Comparison of ENCODE assay signal across 8 cellular contexts in the genomic region with DNA sequence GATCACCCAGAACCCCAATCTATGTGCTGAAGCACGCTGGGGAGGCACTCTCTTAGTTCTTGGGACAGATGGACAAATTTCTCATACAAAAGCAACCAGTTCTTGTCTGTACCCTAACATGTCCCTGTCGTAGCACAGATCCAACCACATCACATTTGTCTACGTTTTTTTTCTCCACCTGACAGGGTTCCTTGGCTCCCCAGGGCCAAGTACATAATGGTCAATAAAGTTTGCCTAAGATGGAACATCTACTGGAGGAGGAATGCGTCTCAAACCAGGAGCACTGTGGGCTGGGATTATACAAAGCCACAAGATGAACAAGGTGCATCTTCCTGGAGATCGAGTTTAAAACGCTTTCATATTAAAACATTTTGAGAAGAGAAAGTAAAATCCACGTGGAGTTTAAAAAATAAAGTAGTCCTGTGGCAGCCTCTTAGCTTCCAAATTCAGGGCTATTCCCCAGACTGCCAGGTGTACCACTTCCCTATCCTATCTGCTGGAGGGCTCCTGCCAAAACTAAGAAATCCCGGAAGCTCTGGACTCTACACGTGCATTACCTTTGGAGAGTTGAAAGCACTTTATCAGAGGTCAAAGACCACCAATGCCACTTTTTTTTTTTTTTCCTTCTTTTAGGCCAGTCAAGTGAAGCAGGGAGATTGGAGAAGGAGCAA. TPM values are rescaled to one million over a fixed set of nuclear protein-coding genes. Genes with fewer than 3 reads are reported as not detected.
DNase-seq lines count a peak whose midpoint lies in the region; ATAC-seq and TF ChIP-seq lines count a peak whose summit lies in the region.

No MANE protein-coding gene starts in this region.

- H2AFZ ChIP-seq in OCI-LY1 (ENCODE audit: low read length) = no peak overlapping the region

- TSS peak; percentile 23 for BruUV-seq in Calu3 (replicated peaks; lab: Mats Ljungman, UMichigan)

- WGBS in prostate gland = 63% methylated on average over 9 of the region's 9 CpGs

- DNase-seq in Calu3 (no peak), endothelial cell (ENCODE audit: low spot score) (no peak), prostate gland (ENCODE audit: low spot score) (no peak), COLO668 (lab: John Stamatoyannopoulos, UW; ENCODE audit: unreplicated experiment) (no peak), left colon (no peak)
- no peak for DNase-seq in stimulated activated CD8-positive, alpha-beta memory T cell treated with anti-CD3 and anti-CD28 coated beads, Interleukin-4, amount 100 ng/mL, for 48 hours

- ATAC-seq in left colon (no peak), GM18498 (IDR thresholded peaks at IDR 0.05; ENCODE audit: unreplicated experiment) (no peak)

- peaks cover 58% of the 10 kb centered on the region for H3K4me1 ChIP-seq in OCI-LY1 (ENCODE audit: insufficient read depth, low read length, severe bottlenecking)
- H3K4me1 ChIP-seq in prostate gland (replicated peaks) = no peaks in the 10 kb centered on the region

- H3K27me3 ChIP-seq in OCI-LY1 (ENCODE audit: insufficient read depth, low read length) (peaks cover 9% of the 10 kb centered on the region; the same call in 1 of the 2 replicates), prostate gland (replicated peaks; ENCODE audit: insufficient read depth) (no peaks in the 10 kb centered on the region)

- no peaks in the 10 kb centered on the region for H3K27me3 Mint-ChIP-seq in Calu3 (ENCODE audit: unreplicated experiment)
- peaks cover 12% of the 10 kb centered on the region for H3K27me3 Mint-ChIP-seq in endothelial cell (ENCODE audit: unreplicated experiment)

- intact Hi-C loops in Calu3 (cut with micrococcal nuclease; ENCODE audit: unreplicated experiment) = no loop called here
- intact Hi-C loops in prostate gland (cut with DNase I) = no loop called here
- intact Hi-C loops in left colon (cut with DNase I, micrococcal nuclease) = loop anchor here in 1 of 2 donors (5.0 kb wide), 1 partner anchor 66 kb away; the partner anchor contains the start of gene DMTF1

- H3K9me3 Mint-ChIP-seq in Calu3 (ENCODE audit: low read depth, unreplicated experiment) (no peaks in the 10 kb centered on the region), endothelial cell (ENCODE audit: unreplicated experiment) (no peaks in the 10 kb centered on the region)

- 0 out of 2 replicates have a peak, but pooled peaks cover under 1% of the 10 kb centered on the region for H4K20me1 ChIP-seq in OCI-LY1 (ENCODE audit: insufficient read depth, low read length)

- H3K79me2 ChIP-seq in OCI-LY1 (ENCODE audit: insufficient read depth, low read length) = peaks cover 52% of the 10 kb centered on the region

- H3K4me3 Mint-ChIP-seq in Calu3 (ENCODE audit: low read depth, unreplicated experiment) = peak overlapping the region; percentile 93
- peak overlapping the region; percentile 97 for H3K4me3 Mint-ChIP-seq in endothelial cell (ENCODE audit: unreplicated experiment)

- H3K36me3 Mint-ChIP-seq in Calu3 (ENCODE audit: insufficient read depth, unreplicated experiment) (peaks cover 25% of the 10 kb centered on the region), endothelial cell (ENCODE audit: low read depth, unreplicated experiment) (peaks cover 10% of the 10 kb centered on the region)

- peak overlapping the region; percentile 72 for H3K4me3 ChIP-seq in OCI-LY1 (ENCODE audit: low read depth, low read length, poor library complexity, severe bottlenecking)
- peak overlapping the region; percentile 62 to 85 for H3K4me3 ChIP-seq in prostate gland

- CTCF ChIA-PET in Calu3 (lab: Charles Lee) = no interaction called here

- peaks cover 21% of the 10 kb centered on the region for H3F3A ChIP-seq in OCI-LY1 (ENCODE audit: insufficient read depth, low read length)

- H3K9ac ChIP-seq in OCI-LY1 (ENCODE audit: low read length) = peak overlapping the region; percentile 84

- H3K36me3 ChIP-seq in OCI-LY1 (ENCODE audit: insufficient read depth, low read length) (peaks cover 44% of the 10 kb centered on the region), prostate gland (no peaks in the 10 kb centered on the region)

- H3K4me1 Mint-ChIP-seq in Calu3 (ENCODE audit: low read depth, unreplicated experiment) (no peaks in the 10 kb centered on the region), endothelial cell (ENCODE audit: unreplicated experiment) (peaks cover 39% of the 10 kb centered on the region)

- H3K27ac Mint-ChIP-seq in Calu3 (ENCODE audit: unreplicated experiment) (peak overlapping the region; percentile 88), endothelial cell (ENCODE audit: unreplicated experiment) (peak overlapping the region; percentile 84)

- H3K9me2 ChIP-seq in OCI-LY1 (ENCODE audit: low read depth, low read length) = no peaks in the 10 kb centered on the region

- peak overlapping the region; percentile 98 for H3K27ac ChIP-seq in OCI-LY1 (ENCODE audit: low read depth, low read length, poor library complexity, severe bottlenecking)
- H3K27ac ChIP-seq in prostate gland = no peak overlapping the region

- TF ChIP-seq CTCF in Calu3 (IDR thresholded peaks at IDR 0.05; ENCODE audit: unreplicated experiment) = no peak
- no peak for TF ChIP-seq CTCF in OCI-LY1 (IDR thresholded peaks at IDR 0.05; ENCODE audit: low read length)
- TF ChIP-seq CTCF in endothelial cell (IDR thresholded peaks at IDR 0.05; ENCODE audit: unreplicated experiment) = no peak
- TF ChIP-seq CTCF in prostate gland (IDR thresholded peaks at IDR 0.05) = no peak

- peak overlapping the region; percentile 96 for H3K4me2 ChIP-seq in OCI-LY1 (ENCODE audit: low read length)

- TF ChIP-seq POLR2A in prostate gland (IDR thresholded peaks at IDR 0.05) = no peak

- H3K9me3 ChIP-seq in OCI-LY1 (ENCODE audit: low read length) (no peaks in the 10 kb centered on the region), prostate gland (no peaks in the 10 kb centered on the region)

RNA-seq across cellular contexts. Expression of gene TMEM243, which starts 1.4 kb away (rescaled TPM):
- total RNA-seq in Calu3 (2022) = 22.1 and 23.2 TPM in 2 replicates
- total RNA-seq in endothelial cell (ENCODE audit: unreplicated experiment) = 44.9 TPM
- 10 to 100 TPM; 23.3 to 39.7 TPM for total RNA-seq in prostate gland
- total RNA-seq in left colon = 10 to 100 TPM; 14.9 to 17.2 TPM
